29 cellular contexts compared by ENCODE assay signal in genomic region chr2:163375070-163375469, GRCh38.
"Had no signal": no experiment of that assay in that cellular context is flagged by ENCODE, and none has a peak within 500 bp of the region (broad histone marks: within the 10 kb centered on the region; RNA-seq: fewer than 3 reads in every experiment).

No MANE protein-coding gene starts in this region.

- H3K27me3 ChIP-seq: adrenal gland, ascending aorta, body of pancreas, brain microvascular endothelial cell, cardiac muscle cell had no signal

- H3K27ac ChIP-seq: adrenal gland, ascending aorta, body of pancreas, brain microvascular endothelial cell, cardiac muscle cell had no signal

- DNase-seq: activated effector memory CD4-positive, alpha-beta T cell treated with anti-CD3 and anti-CD28 coated beads, Interleukin-2, amount 50 U/mL, for 16 hours; activated effector memory CD4-positive, alpha-beta T cell treated with Interleukin-2 at 50 U/mL for 16 hours; activated gamma-delta T cell; activated gamma-delta T cell treated with Interleukin-2 at 50 U/mL for 16 hours; activated naive CD4-positive, alpha-beta T cell; activated naive CD4-positive, alpha-beta T cell treated with anti-CD3 and anti-CD28 coated beads for 36 hours; activated naive CD4-positive, alpha-beta T cell treated with anti-CD3 and anti-CD28 coated beads, Interleukin-2, amount 10 ng/mL, durations not matched to agents 7 days and 5 days; activated naive CD4-positive, alpha-beta T cell treated with anti-CD3 and anti-CD28 coated beads, Interleukin-2, amount 50 U/mL, for 16 hours; activated naive CD4-positive, alpha-beta T cell treated with Interleukin-2 at 50 U/mL for 16 hours; activated naive CD8-positive, alpha-beta T cell treated with anti-CD3 and anti-CD28 coated beads for 36 hours; activated naive CD8-positive, alpha-beta T cell treated with anti-CD3 and anti-CD28 coated beads, Interleukin-2, amount 10 ng/mL, durations not matched to agents 7 days and 5 days; activated naive CD8-positive, alpha-beta T cell treated with anti-CD3 and anti-CD28 coated beads, Interleukin-2, amount 50 U/mL, for 24 hours; activated T-cell treated with anti-CD3 and anti-CD28 coated beads, Interleukin-2, amount 50 U/mL, for 1 hour; activated T-cell treated with anti-CD3 and anti-CD28 coated beads, Interleukin-2, amount 50 U/mL, for 24 hours; activated T-cell treated with anti-CD3 and anti-CD28 coated beads, Interleukin-2, amount 50 U/mL, for 4 hours; activated T-cell treated with anti-CD3 and anti-CD28 coated beads, Interleukin-2, amount 50 U/mL, for 48 hours; activated T-cell treated with anti-CD3 and anti-CD28 coated beads, Interleukin-2, amount 50 U/mL, for 72 hours; adrenal gland; amniotic stem cell; amygdala; anterior cingulate cortex; aorta; body of pancreas; brain microvascular endothelial cell; caudate nucleus; central memory CD4-positive, alpha-beta T cell; cerebellar nuclear complex had no signal

- H3K36me3 ChIP-seq: adrenal gland, ascending aorta, brain microvascular endothelial cell, cardiac muscle cell had no signal

- H3K9me3 ChIP-seq: adrenal gland, ascending aorta, body of pancreas had no signal

- H3K4me3 ChIP-seq: adrenal gland, ascending aorta, body of pancreas, cardiac muscle cell had no signal

- H3K4me1 ChIP-seq: adrenal gland, ascending aorta, body of pancreas had no signal
